12 cellular contexts compared by ENCODE assay signal in genomic region chr9:128149951-128150593, GRCh38. TPM values are rescaled to one million over a fixed set of nuclear protein-coding genes. Genes with fewer than 3 reads are reported as not detected.
DNase-seq lines count a peak whose midpoint lies in the region; ATAC-seq lines count a peak whose summit lies in the region.
"Had no signal": no experiment of that assay in that cellular context is flagged by ENCODE, and none has a peak within 500 bp of the region (broad histone marks: within the 10 kb centered on the region; RNA-seq: fewer than 3 reads in every experiment).

No MANE protein-coding gene starts in this region.

- no peak overlapping the region for H2BK120ac ChIP-seq in neuronal stem cell (ENCODE audit: low read depth, low read length)

- no peak overlapping the region for H2BK12ac ChIP-seq in neuronal stem cell (ENCODE audit: low read length)

- peak overlapping the region; percentile 86 to 95 for H3K27ac ChIP-seq in esophagus (ENCODE audit: low read depth in 2 of 2, low read length in 1 of 2)
- H3K27ac ChIP-seq in neuronal stem cell (replicated peaks; ENCODE audit: low read length): no peak overlapping the region

- H3K23ac ChIP-seq in neuronal stem cell (ENCODE audit: low read depth, low read length, poor library complexity): no peak overlapping the region

- H3K4me2 ChIP-seq in neuronal stem cell (ENCODE audit: insufficient read depth, low read length, poor library complexity, severe bottlenecking): no peak overlapping the region

- H4K91ac ChIP-seq in neuronal stem cell (ENCODE audit: low read depth, low read length, poor library complexity): no peak overlapping the region

- H3K9me3 ChIP-seq in T-helper 17 cell (ENCODE audit: control insufficient read depth, low read length, poor library complexity, severe bottlenecking) (no peaks in the 10 kb centered on the region), esophagus (ENCODE audit: control insufficient read depth in 2 of 2, insufficient read depth in 1 of 2, low read depth in 1 of 2, low read length in 1 of 2) (no peaks in the 10 kb centered on the region), neuronal stem cell (replicated peaks in 1 of 2; ENCODE audit: control insufficient read depth in 2 of 2, insufficient read depth in 1 of 2, low read depth in 1 of 2, low read length in 2 of 2) (no peaks in the 10 kb centered on the region)

- DNase-seq in GDM1 (lab: John Stamatoyannopoulos, UW): peak; percentile 50
- no peak for DNase-seq in T-helper 17 cell
- no peak for DNase-seq in neuronal stem cell (ENCODE audit: low spot score)
- no peak for DNase-seq in activated CD4-positive, alpha-beta T cell treated with anti-CD3 and anti-CD28 coated beads for 4 hours
- no peak for DNase-seq in SIG-M5 treated with dmso at 0.1 percent for 504 hours (lab: John Stamatoyannopoulos, UW; ENCODE audit: unreplicated experiment)
- DNase-seq: foreskin melanocyte; stimulated activated CD4-positive, alpha-beta T cell treated with anti-CD3 and anti-CD28 coated beads, Interleukin-4, amount 100 ng/mL, for 4 hours; trophoblast cell had no signal

- H3K36me3 Mint-ChIP-seq in T-helper 17 cell (ENCODE audit: low read depth): no peaks in the 10 kb centered on the region
- H3K36me3 Mint-ChIP-seq: activated naive CD4-positive, alpha-beta T cell treated with anti-CD3 and anti-CD28 coated beads, Interleukin-2, amount 10 ng/mL, durations not matched to agents 7 days and 5 days had no signal

- peak overlapping the region; percentile 27 for H3K27ac Mint-ChIP-seq in T-helper 17 cell

- peak overlapping the region; percentile 78 for H2BK15ac ChIP-seq in neuronal stem cell (ENCODE audit: low read length)

- H3K4me1 ChIP-seq in esophagus (ENCODE audit: control insufficient read depth in 2 of 2, insufficient read depth in 2 of 2, low read length in 1 of 2) (peaks cover 0 to 38% of the 10 kb centered on the region in 2 donors), neuronal stem cell (ENCODE audit: control insufficient read depth in 2 of 2, insufficient read depth in 1 of 2, low read depth in 1 of 2, low read length in 2 of 2) (peaks cover 2 to 12% of the 10 kb centered on the region in 2 donors)

- H3K4me1 Mint-ChIP-seq in T-helper 17 cell: peaks cover 11% of the 10 kb centered on the region
- H3K4me1 Mint-ChIP-seq: activated naive CD4-positive, alpha-beta T cell treated with anti-CD3 and anti-CD28 coated beads, Interleukin-2, amount 10 ng/mL, durations not matched to agents 7 days and 5 days had no signal

- no peak overlapping the region for H2BK5ac ChIP-seq in neuronal stem cell (ENCODE audit: low read length)

- ATAC-seq in T-helper 17 cell (no peak), GM18868 (IDR thresholded peaks at IDR 0.05; ENCODE audit: unreplicated experiment) (no peak), HG03571 (IDR thresholded peaks at IDR 0.05; ENCODE audit: unreplicated experiment) (no peak)

- no peak overlapping the region for H3K4me3 Mint-ChIP-seq in T-helper 17 cell
- H3K4me3 Mint-ChIP-seq: activated naive CD4-positive, alpha-beta T cell treated with anti-CD3 and anti-CD28 coated beads, Interleukin-2, amount 10 ng/mL, durations not matched to agents 7 days and 5 days had no signal

- H3K4ac ChIP-seq in neuronal stem cell (ENCODE audit: low read length): peak overlapping the region; percentile 10

- H3K18ac ChIP-seq in neuronal stem cell (ENCODE audit: low read length): peak overlapping the region; percentile 66

- no peaks in the 10 kb centered on the region for H3K27me3 Mint-ChIP-seq in T-helper 17 cell

- WGBS in esophagus, 2 donors: 62 to 66% methylated on average over 11 of the region's 11 CpGs
- no CpG with 5 or more reads among the region's 11 CpGs for WGBS in neuronal stem cell (ENCODE audit: extremely low coverage in 2 of 2, insufficient read length in 2 of 2, insufficient replicate concordance in 1 of 2), 2 donors

- no peak overlapping the region for H4K8ac ChIP-seq in neuronal stem cell (ENCODE audit: low read depth, low read length)

- H2AK5ac ChIP-seq in neuronal stem cell (ENCODE audit: low read depth, low read length): peak overlapping the region; percentile 89

- no peaks in the 10 kb centered on the region for H3K27me3 ChIP-seq in esophagus (ENCODE audit: control insufficient read depth in 1 of 2, insufficient read depth in 2 of 2, low read length in 2 of 2)
- no peaks in the 10 kb centered on the region for H3K27me3 ChIP-seq in neuronal stem cell (ENCODE audit: control insufficient read depth in 3 of 3, insufficient read depth in 3 of 3, low read depth in 1 of 3, low read length in 3 of 3)

- H2AFZ ChIP-seq in neuronal stem cell (ENCODE audit: low read length): peak overlapping the region; percentile 48

- H3K36me3 ChIP-seq in esophagus (ENCODE audit: control insufficient read depth in 2 of 2, insufficient read depth in 2 of 2, low read length in 1 of 2) (peaks cover 0 to 4% of the 10 kb centered on the region in 2 donors), neuronal stem cell (replicated peaks in 1 of 2; ENCODE audit: control insufficient read depth in 2 of 2, insufficient read depth in 2 of 2, low read length in 2 of 2) (no peaks in the 10 kb centered on the region)

- peak overlapping the region; percentile 35 to 45 for H3K4me3 ChIP-seq in esophagus (ENCODE audit: low read depth in 1 of 2, low read length in 2 of 2)
- H3K4me3 ChIP-seq in neuronal stem cell (ENCODE audit: low read length in 2 of 2): no peak overlapping the region

- no peak overlapping the region for H3K9ac ChIP-seq in neuronal stem cell (ENCODE audit: low read depth, low read length, poor library complexity)

- peaks cover 1% of the 10 kb centered on the region for H3K79me1 ChIP-seq in neuronal stem cell (ENCODE audit: low read depth, low read length)

- H3K14ac ChIP-seq in neuronal stem cell (ENCODE audit: low read length): no peak overlapping the region

RNA-seq across cellular contexts. Expression of gene LCN2, which starts 0.8 kb away (rescaled TPM):
- total RNA-seq in T-helper 17 cell: 1 to 10 TPM in 1 of 2 donors, not detected in 1; 9.3 TPM
- polyA plus RNA-seq in esophagus: 1,000 to 10,000 TPM; 1,061 to 2,097 TPM
- 0.08 TPM for polyA plus RNA-seq in neuronal stem cell (2013, experiment 1 of 2)
- polyA plus RNA-seq in neuronal stem cell (2013, experiment 2 of 2): 0.10 TPM

RNA-seq across cellular contexts. Expression of gene BBLN, which starts 10.0 kb away (rescaled TPM):
- total RNA-seq in T-helper 17 cell: 10 to 100 TPM; 71.0 to 87.9 TPM
- 100 to 1,000 TPM in 1 of 2 donors, 10 to 100 TPM in 1; 77.5 to 104 TPM for polyA plus RNA-seq in esophagus
- polyA plus RNA-seq in neuronal stem cell (2013, experiment 1 of 2): 95.6 TPM
- polyA plus RNA-seq in neuronal stem cell (2013, experiment 2 of 2): 101 TPM

RNA-seq across cellular contexts. Expression of gene PTGES2, which starts 22.5 kb away (rescaled TPM):
- total RNA-seq in T-helper 17 cell: 10 to 100 TPM; 46.4 to 58.2 TPM
- 10 to 100 TPM; 59.0 to 59.4 TPM for polyA plus RNA-seq in esophagus
- 19.0 TPM for polyA plus RNA-seq in neuronal stem cell (2013, experiment 1 of 2)
- 21.6 TPM for polyA plus RNA-seq in neuronal stem cell (2013, experiment 2 of 2)

RNA-seq across cellular contexts. Expression of gene CIZ1, which starts 41.3 kb away (rescaled TPM):
- 100 to 1,000 TPM; 128 to 134 TPM for total RNA-seq in T-helper 17 cell
- 10 to 100 TPM; 39.8 to 39.9 TPM for polyA plus RNA-seq in esophagus
- 120 TPM for polyA plus RNA-seq in neuronal stem cell (2013, experiment 1 of 2)
- polyA plus RNA-seq in neuronal stem cell (2013, experiment 2 of 2): 119 TPM

RNA-seq across cellular contexts. Expression of gene DNM1, which starts 53.1 kb away (rescaled TPM):
- 1 to 10 TPM; 1.3 to 2.2 TPM for total RNA-seq in T-helper 17 cell
- polyA plus RNA-seq in esophagus: 1 to 10 TPM; 2.4 to 4.6 TPM
- 46.5 TPM for polyA plus RNA-seq in neuronal stem cell (2013, experiment 1 of 2)
- 48.3 TPM for polyA plus RNA-seq in neuronal stem cell (2013, experiment 2 of 2)

Comparison
In these comparisons a context has a peak if more than half of its experiments do, and no peak if none do; other contexts are left out.
1. H3K4me3 ChIP-seq: peak in esophagus (2 of 2); none in neuronal stem cell (0 of 2).